In genomic region chr1:95117207-95118018, GRCh38 we compare ENCODE assay signal across 8 cellular contexts. TPM values are rescaled to one million over a fixed set of nuclear protein-coding genes. Genes with fewer than 3 reads are reported as not detected.
DNase-seq lines count a peak whose midpoint lies in the region; ATAC-seq and TF ChIP-seq lines count a peak whose summit lies in the region.

Gene TLCD4, plus strand, starts transcription at chr1:95117355. Its CDS starts 26,547 bp downstream, at chr1:95143902.

- no peak for TF ChIP-seq CTCF in RWPE2 (IDR thresholded peaks at IDR 0.05; ENCODE audit: poor library complexity, severe bottlenecking)
- TF ChIP-seq CTCF in heart left ventricle (IDR thresholded peaks at IDR 0.05), result no peak
- no peak for TF ChIP-seq CTCF in parathyroid adenoma (IDR thresholded peaks at IDR 0.05)

- intact Hi-C loops in heart left ventricle (cut with DNase I), result loop anchor here in 8 of 10 donors (1.0 to 10.0 kb wide), 7 partner anchors 35 to 117 kb away; partner anchors contain the start of genes RWDD3 (in 4 of the 8) and ALG14 (in 2 of the 8)

- H2AFZ ChIP-seq in parathyroid adenoma, result peak within 1 kb of the TSS; percentile 76

- H3K27me3 ChIP-seq in RWPE2 (ENCODE audit: insufficient read depth, poor library complexity, severe bottlenecking) (peaks cover 9% of the 10 kb centered on the region), heart left ventricle (peaks cover 0 to 27% (median 0%) of the 10 kb centered on the region in 9 donors), parathyroid adenoma (ENCODE audit: control insufficient read depth, insufficient read depth, low read length) (no peaks in the 10 kb centered on the region)

- peaks cover 8% of the 10 kb centered on the region for H3K4me1 Mint-ChIP-seq in activated naive CD8-positive, alpha-beta T cell (ENCODE audit: low read depth)

- 0 to 1% (median 0%) methylated on average over 47 to 108 of the region's 108 CpGs for WGBS in heart left ventricle, 4 donors

- H3K4me1 ChIP-seq in RWPE2 (ENCODE audit: insufficient read depth, poor library complexity, severe bottlenecking) (no peaks in the 10 kb centered on the region), heart left ventricle (peaks cover 0 to 42% (median 4%) of the 10 kb centered on the region in 12 donors), parathyroid adenoma (no peaks in the 10 kb centered on the region)

- H3K27me3 Mint-ChIP-seq in activated naive CD8-positive, alpha-beta T cell, result peaks cover 20% of the 10 kb centered on the region

- peak; percentile 53 for ATAC-seq in GM19467 (IDR thresholded peaks at IDR 0.05; ENCODE audit: unreplicated experiment)
- ATAC-seq in RWPE2 (ENCODE audit: low read depth), result peak; percentile 91
- peak; percentile 86 to 95 (median 94) for ATAC-seq in heart left ventricle
- no peak for ATAC-seq in HG03469 (IDR thresholded peaks at IDR 0.05; ENCODE audit: unreplicated experiment)

- peak within 1 kb of the TSS; percentile 90 for H3K4me3 Mint-ChIP-seq in activated naive CD8-positive, alpha-beta T cell

- H3K4me2 ChIP-seq in parathyroid adenoma (ENCODE audit: low read length), result peak within 1 kb of the TSS; percentile 97

- H3K36me3 Mint-ChIP-seq in activated naive CD8-positive, alpha-beta T cell, result no peaks in the 10 kb centered on the region

- H3K4me3 ChIP-seq in RWPE2 (ENCODE audit: severe bottlenecking), result peak within 1 kb of the TSS; percentile 66
- peak within 1 kb of the TSS; percentile 47 to 96 (median 74) for H3K4me3 ChIP-seq in heart left ventricle
- peak within 1 kb of the TSS; percentile 63 for H3K4me3 ChIP-seq in parathyroid adenoma (ENCODE audit: low read depth, low read length)

- TF ChIP-seq POLR2A in heart left ventricle (IDR thresholded peaks at IDR 0.05), result peak; percentile 2 to 74

- H3K27ac Mint-ChIP-seq in activated naive CD8-positive, alpha-beta T cell, result no peak within 1 kb of the TSS

- H3K9me3 ChIP-seq in RWPE2 (ENCODE audit: severe bottlenecking) (no peaks in the 10 kb centered on the region), heart left ventricle (no peaks in the 10 kb centered on the region), parathyroid adenoma (ENCODE audit: control insufficient read depth, low read length) (no peaks in the 10 kb centered on the region)

- no peak within 1 kb of the TSS for H3K9ac ChIP-seq in parathyroid adenoma

- no peaks in the 10 kb centered on the region for H3K9me3 Mint-ChIP-seq in activated naive CD8-positive, alpha-beta T cell (ENCODE audit: low read depth)

- DNase-seq in CD1c-positive myeloid dendritic cell (ENCODE audit: extremely low spot score), result peak; percentile 11
- DNase-seq in HPDE6-E6E7 (ENCODE audit: extremely low spot score), result peak; percentile 16
- DNase-seq in RWPE2 (ENCODE audit: low spot score), result peak; percentile 48
- DNase-seq in heart left ventricle, result peak; percentile 57 to 79 (median 68)

- H3K79me2 ChIP-seq in parathyroid adenoma, result no peaks in the 10 kb centered on the region

- H3K36me3 ChIP-seq in RWPE2 (ENCODE audit: low read depth) (no peaks in the 10 kb centered on the region), heart left ventricle (no peaks in the 10 kb centered on the region), parathyroid adenoma (ENCODE audit: control insufficient read depth, insufficient read depth, low read length) (no peaks in the 10 kb centered on the region)

- H3K27ac ChIP-seq in RWPE2 (ENCODE audit: poor library complexity, severe bottlenecking) (no peak within 1 kb of the TSS), heart left ventricle (peak within 1 kb of the TSS; percentile 45 to 91 (median 83)), parathyroid adenoma (peak within 1 kb of the TSS; percentile 40)

RNA-seq across cellular contexts. Expression of gene TLCD4, which starts in this region (rescaled TPM):
- total RNA-seq in heart left ventricle, result 10 to 100 TPM; 27.6 to 82.7 (median 66.9) TPM
- 10 to 100 TPM; 13.0 to 17.7 TPM for polyA plus RNA-seq in heart left ventricle

Comparison
In these comparisons a context has a peak if more than half of its experiments do, and no peak if none do; other contexts are left out.
1. DNase-seq: peak in every context shown above with its lines; median percentile 68 in heart left ventricle; 48 in RWPE2; 16 in HPDE6-E6E7; 11 in CD1c-positive myeloid dendritic cell.